Comparison of ENCODE assay signal across 17 cellular contexts in genomic region chr1:29647581-29647980, GRCh38.
DNase-seq lines count a peak whose midpoint lies in the region; ATAC-seq, FAIRE-seq and TF ChIP-seq lines count a peak whose summit lies in the region.
"Had no signal": no experiment of that assay in that cellular context is flagged by ENCODE, and none has a peak within 500 bp of the region (broad histone marks: within the 10 kb centered on the region; RNA-seq: fewer than 3 reads in every experiment).

No MANE protein-coding gene starts in this region.

- in situ Hi-C loops in IMR-90 (cut with MboI; ENCODE audit: low sequenced_read_pairs), result no loop called here

- TF ChIP-seq POLR2A in IMR-90 (IDR thresholded peaks at IDR 0.05; ENCODE audit: low read depth, low read length), result no peak

- no peak overlapping the region for H3K14ac ChIP-seq in IMR-90 (replicated peaks; ENCODE audit: low read depth, low read length)

- H3K18ac ChIP-seq in IMR-90 (ENCODE audit: low read depth, low read length), result no peak overlapping the region

- peaks cover 2% of the 10 kb centered on the region for H3K9me3 Mint-ChIP-seq in astrocyte (ENCODE audit: unreplicated experiment)

- no peak overlapping the region for H3K4me3 Mint-ChIP-seq in astrocyte (ENCODE audit: unreplicated experiment)

- H3K4me2 ChIP-seq in IMR-90 (ENCODE audit: low read depth, low read length), result no peak overlapping the region
- no peak overlapping the region for H3K4me2 ChIP-seq in astrocyte (ENCODE audit: low read length)

- H3K23ac ChIP-seq in IMR-90 (ENCODE audit: low read depth, low read length), result no peak overlapping the region

- no peak overlapping the region for H3K4ac ChIP-seq in IMR-90 (ENCODE audit: low read depth, low read length)

- H3K4me3 ChIP-seq in IMR-90 (ENCODE audit: insufficient read depth, low read depth, low read length), result no peak overlapping the region
- H3K4me3 ChIP-seq in astrocyte (ENCODE audit: insufficient read depth, low read depth, low read length), result no peak overlapping the region
- H3K4me3 ChIP-seq in skeletal muscle cell (ENCODE audit: low read depth, low read length), result no peak overlapping the region
- H3K4me3 ChIP-seq: HAP-1, SJSA1 had no signal

- H3K4me1 ChIP-seq in IMR-90 (ENCODE audit: control insufficient read depth, insufficient read depth, low read length) (no peaks in the 10 kb centered on the region), astrocyte (ENCODE audit: insufficient read depth, low read length) (peaks cover 4% of the 10 kb centered on the region)
- H3K4me1 ChIP-seq: HAP-1, SJSA1 had no signal

- FAIRE-seq in astrocyte (lab: Jason Lieb, UNC), result no peak

- no TSS peak for BruUV-seq in IMR-90 (replicated peaks; lab: Mats Ljungman, UMichigan)

- no peak for TF ChIP-seq RAD21 in IMR-90 (IDR thresholded peaks at IDR 0.05; ENCODE audit: low read length)

- TF ChIP-seq CTCF in IMR-90 (conservative IDR thresholded peaks at IDR 0.05; ENCODE audit: low read depth, low read length) (no peak), astrocyte (IDR thresholded peaks at IDR 0.05; ENCODE audit: insufficient read depth, low read depth, low read length) (no peak)

- H2AK9ac ChIP-seq in IMR-90 (replicated peaks; ENCODE audit: low read depth, low read length, poor library complexity), result no peak overlapping the region

- H3K79me1 ChIP-seq in IMR-90 (ENCODE audit: low read depth in 1 of 2, low read length in 2 of 2), result no peaks in the 10 kb centered on the region

- H4K91ac ChIP-seq in IMR-90 (ENCODE audit: insufficient read depth, low read depth, low read length), result no peak overlapping the region

- ATAC-seq in IMR-90 (ENCODE audit: low read depth), result no peak
- no peak for ATAC-seq in HG02642 (IDR thresholded peaks at IDR 0.05; ENCODE audit: poor library complexity, unreplicated experiment)

- no CpG with 5 or more reads among the region's 1 CpG for WGBS in IMR-90 (ENCODE audit: extremely low coverage in 2 of 2, insufficient read length in 1 of 2), 2 experiments

- CTCF ChIA-PET in IMR-90 (lab: Yijun Ruan, JAX), result no interaction called here

- no peaks in the 10 kb centered on the region for H3K79me2 ChIP-seq in astrocyte (ENCODE audit: insufficient read depth, low read length)

- H3K9ac ChIP-seq in IMR-90 (ENCODE audit: low read depth, low read length) (no peak overlapping the region), astrocyte (ENCODE audit: low read length) (no peak overlapping the region)

- POLR2A ChIA-PET in IMR-90 (lab: Charles Lee; ENCODE audit: unreplicated experiment), result no interaction called here

- H3K9me3 ChIP-seq in IMR-90 (ENCODE audit: control insufficient read depth, insufficient read depth, low read length) (no peaks in the 10 kb centered on the region), astrocyte (ENCODE audit: insufficient read depth, low read depth, low read length) (no peaks in the 10 kb centered on the region)
- H3K9me3 ChIP-seq: HAP-1, SJSA1 had no signal

- H2AK5ac ChIP-seq in IMR-90 (ENCODE audit: low read depth, low read length), result no peak overlapping the region

- dilution Hi-C loops in IMR-90 (cut with HindIII; ENCODE audit: low sequenced_read_pairs, unreplicated experiment), result no loop called here

- no peaks in the 10 kb centered on the region for H3K4me1 Mint-ChIP-seq in astrocyte (ENCODE audit: low read depth, unreplicated experiment)

- no peak overlapping the region for H2BK5ac ChIP-seq in IMR-90 (ENCODE audit: low read depth, low read length, poor library complexity, severe bottlenecking)

- H3K27ac Mint-ChIP-seq in astrocyte (ENCODE audit: unreplicated experiment), result no peak overlapping the region

- H3K56ac ChIP-seq in IMR-90 (ENCODE audit: extremely low read depth, insufficient read depth, low read length), result no peak overlapping the region

- no peak overlapping the region for H4K8ac ChIP-seq in IMR-90 (ENCODE audit: low read depth in 2 of 2, low read length in 2 of 2)

- H4K20me1 ChIP-seq in IMR-90 (ENCODE audit: insufficient read depth, low read length), result no peaks in the 10 kb centered on the region
- no peaks in the 10 kb centered on the region for H4K20me1 ChIP-seq in astrocyte (ENCODE audit: insufficient read depth, low read length)

- DNase-seq in IMR-90, result peak; percentile 15
- peak; percentile 30 for DNase-seq in astrocyte (ENCODE audit: low read depth)
- DNase-seq in fibroblast of peridontal ligament (ENCODE audit: extremely low read depth), result peak; percentile 18
- DNase-seq in skeletal muscle cell (ENCODE audit: low read depth), result peak; percentile 1
- DNase-seq in NCI-H187 treated with DMSO at 0.1 percent for 48 hours (lab: John Stamatoyannopoulos, UW), result no peak
- DNase-seq in kidney glomerular epithelial cell (lab: John Stamatoyannopoulos, UW), result no peak
- no peak for DNase-seq in NCI-H146 (lab: John Stamatoyannopoulos, UW)
- DNase-seq: C1 segment of cervical spinal cord, DMS79, KG1, NCI-H1417, NCI-H2029 treated with DMSO at 0.1 percent for 48 hours, NCI-H2171, NCI-H526 had no signal

- peaks cover 31% of the 10 kb centered on the region for H3K27me3 Mint-ChIP-seq in astrocyte (ENCODE audit: low read depth, unreplicated experiment)

- H3K36me3 Mint-ChIP-seq in astrocyte (ENCODE audit: low read depth, unreplicated experiment), result no peaks in the 10 kb centered on the region

- intact Hi-C loops in IMR-90 (cut with micrococcal nuclease), result no loop called here

- no peak overlapping the region for H2BK20ac ChIP-seq in IMR-90 (ENCODE audit: low read depth, low read length)

- no peak overlapping the region for H4K5ac ChIP-seq in IMR-90 (ENCODE audit: low read depth, low read length)

- H2BK15ac ChIP-seq in IMR-90 (ENCODE audit: low read depth, low read length), result no peak overlapping the region

- H3K36me3 ChIP-seq in IMR-90 (ENCODE audit: control insufficient read depth, insufficient read depth, low read length) (no peaks in the 10 kb centered on the region), astrocyte (ENCODE audit: insufficient read depth, low read length) (no peaks in the 10 kb centered on the region)
- H3K36me3 ChIP-seq: HAP-1, SJSA1 had no signal

- H3K27me3 ChIP-seq in IMR-90 (ENCODE audit: control insufficient read depth, insufficient read depth, low read length), result peaks cover 4% of the 10 kb centered on the region
- H3K27me3 ChIP-seq in astrocyte (ENCODE audit: insufficient read depth, low read length), result no peaks in the 10 kb centered on the region

- H3K9me1 ChIP-seq in IMR-90 (ENCODE audit: insufficient read depth, low read length), result no peaks in the 10 kb centered on the region

- H2BK120ac ChIP-seq in IMR-90 (ENCODE audit: low read depth, low read length), result no peak overlapping the region

- no peak overlapping the region for H2AFZ ChIP-seq in IMR-90 (replicated peaks; ENCODE audit: low read length, poor library complexity)
- H2AFZ ChIP-seq in astrocyte (ENCODE audit: low read depth, low read length), result no peak overlapping the region

- H3K27ac ChIP-seq in IMR-90 (ENCODE audit: insufficient read depth, low read length) (no peak overlapping the region), astrocyte (ENCODE audit: low read depth, low read length) (no peak overlapping the region)
- H3K27ac ChIP-seq: SJSA1 had no signal

TF ChIP-seq in IMR-90, 13 proteins besides CTCF, POLR2A, EP300 and RAD21:
- TF ChIP-seq CEBPB (IDR thresholded peaks at IDR 0.05; ENCODE audit: low read depth, low read length) (0 out of 2 replicates have a peak, but pooled peaks have one; percentile 26), NFE2L2 (IDR thresholded peaks at IDR 0.05; ENCODE audit: low read depth, low read length) (peak; percentile 17; the same call in 1 of the 2 replicates), BHLHE40 (IDR thresholded peaks at IDR 0.05; ENCODE audit: low read depth, low read length) (no peak)

Comparison
In these comparisons a context has a peak if more than half of its experiments do, and no peak if none do; other contexts are left out.
1. DNase-seq: peak in IMR-90 (single experiment), astrocyte (single experiment), fibroblast of peridontal ligament (single experiment) and skeletal muscle cell (single experiment); none in NCI-H187 treated with DMSO at 0.1 percent for 48 hours (single experiment), kidney glomerular epithelial cell (single experiment) and NCI-H146 (single experiment).